ENCODE assay signal across 8 cellular contexts in the genomic region with DNA sequence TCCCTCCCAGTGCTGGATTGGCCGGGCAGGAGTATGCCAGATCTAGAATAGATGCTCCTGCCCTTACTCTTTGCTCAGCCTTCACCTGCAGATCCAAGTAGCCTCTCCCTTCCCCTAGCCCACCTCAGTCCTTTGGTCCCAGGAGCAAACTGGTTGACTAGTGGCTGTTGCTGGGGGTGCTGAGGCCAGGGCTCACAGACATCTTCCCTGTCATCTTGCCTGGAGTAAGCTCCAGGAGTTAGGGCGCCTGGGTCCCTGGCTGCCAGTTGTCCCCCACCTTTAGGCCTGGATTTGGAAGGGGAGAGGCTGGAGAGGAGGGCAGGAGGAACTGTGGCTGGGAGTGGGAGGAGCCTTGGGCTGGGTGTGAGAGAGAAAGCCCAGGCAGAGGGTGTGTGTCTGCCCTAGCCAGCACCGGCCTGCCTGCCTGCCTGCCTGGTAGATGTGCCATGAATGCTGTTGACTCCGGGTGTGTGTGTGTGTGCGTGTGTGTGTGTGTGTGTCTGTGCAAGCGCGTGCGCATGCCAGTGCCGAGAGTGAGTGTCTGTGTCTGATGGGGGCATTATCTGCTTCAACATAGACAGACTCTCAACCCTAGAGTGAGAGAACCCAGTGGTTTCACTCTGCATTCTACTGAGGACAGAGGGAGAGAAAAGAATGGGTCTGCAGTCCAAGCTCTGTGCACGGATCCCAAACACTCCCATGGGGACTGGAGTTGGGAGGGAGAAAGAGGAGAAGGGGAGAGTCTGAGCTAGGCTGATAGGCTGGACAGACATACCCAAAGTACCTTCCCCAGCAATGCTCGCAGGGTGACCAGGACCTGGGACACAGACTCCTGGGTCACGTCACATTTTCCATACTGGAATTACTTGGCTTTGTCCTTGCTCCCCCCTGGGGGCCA. TPM values are rescaled to one million over a fixed set of nuclear protein-coding genes. Genes with fewer than 3 reads are reported as not detected.
DNase-seq lines count a peak whose midpoint lies in the region; ATAC-seq and TF ChIP-seq lines count a peak whose summit lies in the region.

No MANE protein-coding gene starts in this region.

- peak overlapping the region; percentile 21; the same call in 1 of the 2 replicates for H2BK120ac ChIP-seq in IMR-90 (ENCODE audit: low read depth, low read length)

- peaks cover 73% of the 10 kb centered on the region for H3K4me1 Mint-ChIP-seq in activated CD4-positive, alpha-beta memory T cell treated with anti-CD3 and anti-CD28 coated beads, Interleukin-2, amount 10 ng/mL, durations not matched to agents 7 days and 5 days

- TF ChIP-seq CTCF in DND-41 (IDR thresholded peaks at IDR 0.05; ENCODE audit: borderline replicate concordance, extremely low read depth, low read length, poor library complexity, severe bottlenecking) (peak; percentile 6), IMR-90 (conservative IDR thresholded peaks at IDR 0.05; ENCODE audit: low read depth, low read length) (no peak), fibroblast of mammary gland (conservative IDR thresholded peaks at IDR 0.05; ENCODE audit: control insufficient read depth, insufficient read depth, low read depth, low read length) (no peak), omental fat pad (IDR thresholded peaks at IDR 0.05) (no peak)

- no peaks in the 10 kb centered on the region for H3K9me3 Mint-ChIP-seq in activated CD4-positive, alpha-beta memory T cell treated with anti-CD3 and anti-CD28 coated beads, Interleukin-2, amount 10 ng/mL, durations not matched to agents 7 days and 5 days

- H3K4me3 Mint-ChIP-seq in activated CD4-positive, alpha-beta memory T cell treated with anti-CD3 and anti-CD28 coated beads, Interleukin-2, amount 10 ng/mL, durations not matched to agents 7 days and 5 days = peak overlapping the region; percentile 83

- no peak overlapping the region for H2BK20ac ChIP-seq in IMR-90 (ENCODE audit: low read depth, low read length)

- no peak overlapping the region for H3K27ac ChIP-seq in DND-41 (ENCODE audit: low read length)
- peak overlapping the region; percentile 20 for H3K27ac ChIP-seq in IMR-90 (ENCODE audit: insufficient read depth, low read length)

- H2BK5ac ChIP-seq in IMR-90 (ENCODE audit: low read depth, low read length, poor library complexity, severe bottlenecking) = no peak overlapping the region

- peak; percentile 47 for ATAC-seq in DND-41 (ENCODE audit: insufficient read depth, low read depth)
- ATAC-seq in IMR-90 (ENCODE audit: low read depth) = peak; percentile 46
- ATAC-seq in omental fat pad (ENCODE audit: low FRiP score) = peak; percentile 65
- ATAC-seq in GM21528 (IDR thresholded peaks at IDR 0.05; ENCODE audit: low FRiP score, unreplicated experiment) = no peak

- dilution Hi-C loops in IMR-90 (cut with HindIII; ENCODE audit: low sequenced_read_pairs, unreplicated experiment) = no loop called here

- H3K9me3 ChIP-seq in DND-41 (ENCODE audit: insufficient read depth, low read length, severe bottlenecking) (no peaks in the 10 kb centered on the region), IMR-90 (ENCODE audit: control insufficient read depth, insufficient read depth, low read length) (no peaks in the 10 kb centered on the region)

- H2BK15ac ChIP-seq in IMR-90 (ENCODE audit: low read depth, low read length) = peak overlapping the region; percentile 9; the same call in 1 of the 3 replicates

- no CpG with 5 or more reads among the region's 12 CpGs for WGBS in IMR-90 (ENCODE audit: extremely low coverage in 2 of 2, insufficient read length in 1 of 2), 2 experiments

- peak overlapping the region; percentile 6 to 58; a peak in 3 of 4 replicates for H3K4me3 ChIP-seq in DND-41 (ENCODE audit: low read depth in 1 of 2, low read length in 2 of 2)
- peak overlapping the region; percentile 44 for H3K4me3 ChIP-seq in IMR-90 (ENCODE audit: insufficient read depth, low read depth, low read length)
- H3K4me3 ChIP-seq in fibroblast of mammary gland (ENCODE audit: control insufficient read depth, low read depth, low read length) = peak overlapping the region; percentile 42

- H4K5ac ChIP-seq in IMR-90 (ENCODE audit: low read depth, low read length) = peak overlapping the region; percentile 54

- peaks cover 5 to 18% of the 10 kb centered on the region in 2 experiments; a peak in 2 of 4 replicates for H3K79me1 ChIP-seq in IMR-90 (ENCODE audit: low read depth in 1 of 2, low read length in 2 of 2)

- no peak for TF ChIP-seq POLR2A in IMR-90 (IDR thresholded peaks at IDR 0.05; ENCODE audit: low read depth, low read length)

- peak overlapping the region; percentile 52 to 71; a peak in 2 of 4 replicates for H4K8ac ChIP-seq in IMR-90 (ENCODE audit: low read depth in 2 of 2, low read length in 2 of 2)

- intact Hi-C loops in IMR-90 (cut with micrococcal nuclease) = no loop called here

- H3K36me3 ChIP-seq in DND-41 (ENCODE audit: insufficient read depth, low read length) (no peaks in the 10 kb centered on the region), IMR-90 (ENCODE audit: control insufficient read depth, insufficient read depth, low read length) (no peaks in the 10 kb centered on the region; the same call in 1 of the 2 replicates)

- peak overlapping the region; percentile 25; the same call in 1 of the 2 replicates for H3K18ac ChIP-seq in IMR-90 (ENCODE audit: low read depth, low read length)

- H3K56ac ChIP-seq in IMR-90 (ENCODE audit: extremely low read depth, insufficient read depth, low read length) = no peak overlapping the region

- peak overlapping the region; percentile 45 for H2AK5ac ChIP-seq in IMR-90 (ENCODE audit: low read depth, low read length)

- no peaks in the 10 kb centered on the region for H3K79me2 ChIP-seq in DND-41 (ENCODE audit: insufficient read depth, low read length)

- no peaks in the 10 kb centered on the region for H3K36me3 Mint-ChIP-seq in activated CD4-positive, alpha-beta memory T cell treated with anti-CD3 and anti-CD28 coated beads, Interleukin-2, amount 10 ng/mL, durations not matched to agents 7 days and 5 days (ENCODE audit: low read depth)

- peak overlapping the region; percentile 76 for H3K4ac ChIP-seq in IMR-90 (ENCODE audit: low read depth, low read length)

- H3K9ac ChIP-seq in DND-41 (ENCODE audit: low read depth, low read length) (peak overlapping the region; percentile 40), IMR-90 (ENCODE audit: low read depth, low read length) (peak overlapping the region; percentile 17)

- H4K20me1 ChIP-seq in DND-41 (ENCODE audit: insufficient read depth, low read length) (no peaks in the 10 kb centered on the region), IMR-90 (ENCODE audit: insufficient read depth, low read length) (no peaks in the 10 kb centered on the region)

- POLR2A ChIA-PET in IMR-90 (lab: Charles Lee; ENCODE audit: unreplicated experiment) = no interaction called here
- POLR2A ChIA-PET in activated CD4-positive, alpha-beta memory T cell treated with anti-CD3 and anti-CD28 coated beads, Interleukin-2, amount 10 ng/mL, durations not matched to agents 7 days and 5 days (lab: Charles Lee) = interaction anchor here (1.1 to 9.0 kb wide), 6 partner anchors 10 to 35 kb away, joined by 3 to 108 read pairs (median 5); no protein-coding TSS in a partner anchor

- no peaks in the 10 kb centered on the region for H3K27me3 Mint-ChIP-seq in activated CD4-positive, alpha-beta memory T cell treated with anti-CD3 and anti-CD28 coated beads, Interleukin-2, amount 10 ng/mL, durations not matched to agents 7 days and 5 days

- peak overlapping the region; percentile 79 for H3K27ac Mint-ChIP-seq in activated CD4-positive, alpha-beta memory T cell treated with anti-CD3 and anti-CD28 coated beads, Interleukin-2, amount 10 ng/mL, durations not matched to agents 7 days and 5 days

- peak overlapping the region; percentile 30 for H4K91ac ChIP-seq in IMR-90 (ENCODE audit: insufficient read depth, low read depth, low read length)

- H2AK9ac ChIP-seq in IMR-90 (replicated peaks; ENCODE audit: low read depth, low read length, poor library complexity) = peak overlapping the region; percentile 62

- in situ Hi-C loops in IMR-90 (cut with MboI; ENCODE audit: low sequenced_read_pairs) = no loop called here

- no TSS peak for BruUV-seq in IMR-90 (replicated peaks; lab: Mats Ljungman, UMichigan)

- peaks cover 26% of the 10 kb centered on the region for H3K4me1 ChIP-seq in DND-41 (ENCODE audit: insufficient read depth, low read length)
- H3K4me1 ChIP-seq in IMR-90 (ENCODE audit: control insufficient read depth, insufficient read depth, low read length) = peaks cover 24% of the 10 kb centered on the region

- no peaks in the 10 kb centered on the region for H3K27me3 ChIP-seq in DND-41 (ENCODE audit: insufficient read depth, low read length, poor library complexity)
- H3K27me3 ChIP-seq in IMR-90 (ENCODE audit: control insufficient read depth, insufficient read depth, low read length) = peaks cover 21% of the 10 kb centered on the region

- peaks cover 17% of the 10 kb centered on the region for H3K9me1 ChIP-seq in IMR-90 (ENCODE audit: insufficient read depth, low read length)

- H3K14ac ChIP-seq in IMR-90 (replicated peaks; ENCODE audit: low read depth, low read length) = peak overlapping the region; percentile 32; the same call in 1 of the 2 replicates

- H2AFZ ChIP-seq in DND-41 (ENCODE audit: low read depth, low read length) = peak overlapping the region; percentile 62
- H2AFZ ChIP-seq in IMR-90 (replicated peaks; ENCODE audit: low read length, poor library complexity) = peak overlapping the region; percentile 94

- DNase-seq in DND-41 (peak; percentile 39), IMR-90 (no peak), fibroblast of mammary gland (ENCODE audit: low read depth) (peak; percentile 21), omental fat pad (ENCODE audit: low spot score) (no peak), NCI-H1105 treated with DMSO at 0.1 percent for 48 hours (lab: John Stamatoyannopoulos, UW) (no peak), NCI-H1930 (lab: John Stamatoyannopoulos, UW) (no peak)
- DNase-seq in activated CD4-positive, alpha-beta memory T cell treated with anti-CD3 and anti-CD28 coated beads, Interleukin-2, amount 10 ng/mL, durations not matched to agents 7 days and 5 days = peak; percentile 59

- H3K4me2 ChIP-seq in DND-41 (ENCODE audit: insufficient read depth, low read length) = peak overlapping the region; percentile 91
- peak overlapping the region; percentile 87 for H3K4me2 ChIP-seq in IMR-90 (ENCODE audit: low read depth, low read length)

- peak overlapping the region; percentile 25; the same call in 1 of the 2 replicates for H3K23ac ChIP-seq in IMR-90 (ENCODE audit: low read depth, low read length)

- CTCF ChIA-PET in IMR-90 (lab: Yijun Ruan, JAX) = no interaction called here
- CTCF ChIA-PET in activated CD4-positive, alpha-beta memory T cell treated with anti-CD3 and anti-CD28 coated beads, Interleukin-2, amount 10 ng/mL, durations not matched to agents 7 days and 5 days (lab: Charles Lee) = interaction anchor here (0.8 to 1.5 kb wide), 6 partner anchors 9 to 58 kb away, joined by 3 to 5 read pairs (median 4); partner anchors contain the start of gene ESPL1

- TF ChIP-seq RAD21 in IMR-90 (IDR thresholded peaks at IDR 0.05; ENCODE audit: low read length) = no peak

RNA-seq across cellular contexts. Expression of gene RARG, which starts 0.9 kb away (rescaled TPM):
- total RNA-seq in IMR-90 (2012; rRNA removed) = 7.5 and 7.9 TPM in 2 replicates
- polyA plus RNA-seq in IMR-90 (2012; rRNA removed) = 28.6 and 30.9 TPM in 2 replicates
- 19.9 and 30.7 TPM in 2 replicates for polyA plus RNA-seq in IMR-90 (2012; cell fraction: cytosol; rRNA removed)
- polyA plus RNA-seq in IMR-90 (2012; cell fraction: nucleus; rRNA removed; ENCODE audit: low replicate concordance) = 50.8 and 62.0 TPM in 2 replicates
- total RNA-seq in activated CD4-positive, alpha-beta memory T cell treated with anti-CD3 and anti-CD28 coated beads, Interleukin-2, amount 10 ng/mL, durations not matched to agents 7 days and 5 days = 10 to 100 TPM; 46.1 to 47.4 TPM
- 10 to 100 TPM in 3 of 4 donors, 1 to 10 TPM in 1; 4.3 to 23.5 (median 13.2) TPM for total RNA-seq in omental fat pad

RNA-seq across cellular contexts. Expression of gene ITGB7, which starts 25.8 kb away (rescaled TPM):
- total RNA-seq in IMR-90 (2012; rRNA removed) (under 0.01 and 0.18 TPM in 2 replicates), omental fat pad (1 to 10 TPM; 1.1 to 2.8 (median 1.9) TPM)
- polyA plus RNA-seq in IMR-90 (2012; rRNA removed) = 0.44 and 0.60 TPM in 2 replicates
- polyA plus RNA-seq in IMR-90 (2012; cell fraction: cytosol; rRNA removed) = 0.11 and 0.23 TPM in 2 replicates
- polyA plus RNA-seq in IMR-90 (2012; cell fraction: nucleus; rRNA removed; ENCODE audit: low replicate concordance) = 2.5 and 4.3 TPM in 2 replicates
- total RNA-seq in activated CD4-positive, alpha-beta memory T cell treated with anti-CD3 and anti-CD28 coated beads, Interleukin-2, amount 10 ng/mL, durations not matched to agents 7 days and 5 days = 100 to 1,000 TPM; 780 to 786 TPM

RNA-seq across cellular contexts. Expression of gene ESPL1, which starts 35.2 kb away (rescaled TPM):
- total RNA-seq in IMR-90 (2012; rRNA removed) (5.6 and 6.5 TPM in 2 replicates), omental fat pad (1 to 10 TPM in 1 of 4 donors, under 1 TPM in 3; 0.63 to 2.0 (median 0.90) TPM)
- polyA plus RNA-seq in IMR-90 (2012; rRNA removed) = 8.6 and 9.2 TPM in 2 replicates
- 3.7 and 4.6 TPM in 2 replicates for polyA plus RNA-seq in IMR-90 (2012; cell fraction: cytosol; rRNA removed)
- polyA plus RNA-seq in IMR-90 (2012; cell fraction: nucleus; rRNA removed; ENCODE audit: low replicate concordance) = 19.5 and 33.8 TPM in 2 replicates
- 10 to 100 TPM; 88.4 to 90.2 TPM for total RNA-seq in activated CD4-positive, alpha-beta memory T cell treated with anti-CD3 and anti-CD28 coated beads, Interleukin-2, amount 10 ng/mL, durations not matched to agents 7 days and 5 days

RNA-seq across cellular contexts. Expression of gene CSAD, which starts 52.2 kb away (rescaled TPM):
- 5.0 and 5.4 TPM in 2 replicates for total RNA-seq in IMR-90 (2012; rRNA removed)
- 39.8 and 45.6 TPM in 2 replicates for polyA plus RNA-seq in IMR-90 (2012; rRNA removed)
- 8.8 and 9.9 TPM in 2 replicates for polyA plus RNA-seq in IMR-90 (2012; cell fraction: cytosol; rRNA removed)
- polyA plus RNA-seq in IMR-90 (2012; cell fraction: nucleus; rRNA removed; ENCODE audit: low replicate concordance) = 572 and 670 TPM in 2 replicates
- total RNA-seq in activated CD4-positive, alpha-beta memory T cell treated with anti-CD3 and anti-CD28 coated beads, Interleukin-2, amount 10 ng/mL, durations not matched to agents 7 days and 5 days = 10 to 100 TPM; 28.6 to 31.0 TPM
- total RNA-seq in omental fat pad = 100 to 1,000 TPM in 1 of 4 donors, 10 to 100 TPM in 3; 71.1 to 118 (median 81.7) TPM

RNA-seq across cellular contexts. Expression of gene ZNF740, which starts 52.4 kb away (rescaled TPM):
- total RNA-seq in IMR-90 (2012; rRNA removed) (11.7 and 13.1 TPM in 2 replicates), omental fat pad (10 to 100 TPM; 11.2 to 21.8 (median 16.5) TPM)
- 7.0 and 14.0 TPM in 2 replicates for polyA plus RNA-seq in IMR-90 (2012; rRNA removed)
- 3.0 and 3.9 TPM in 2 replicates for polyA plus RNA-seq in IMR-90 (2012; cell fraction: cytosol; rRNA removed)
- 13.8 and 55.4 TPM in 2 replicates for polyA plus RNA-seq in IMR-90 (2012; cell fraction: nucleus; rRNA removed; ENCODE audit: low replicate concordance)
- total RNA-seq in activated CD4-positive, alpha-beta memory T cell treated with anti-CD3 and anti-CD28 coated beads, Interleukin-2, amount 10 ng/mL, durations not matched to agents 7 days and 5 days = 10 to 100 TPM; 33.7 to 45.5 TPM

Comparison
In these comparisons a context has a peak if more than half of its experiments do, and no peak if none do; other contexts are left out.
1. DNase-seq: peak in DND-41 (single experiment), activated CD4-positive, alpha-beta memory T cell treated with anti-CD3 and anti-CD28 coated beads, Interleukin-2, amount 10 ng/mL, durations not matched to agents 7 days and 5 days (single experiment) and fibroblast of mammary gland (single experiment); none in IMR-90 (single experiment), omental fat pad (single experiment), NCI-H1105 treated with DMSO at 0.1 percent for 48 hours (single experiment) and NCI-H1930 (0 of 2).
2. RNA of gene ITGB7, which starts 25.8 kb away (total RNA-seq): 780 to 786 TPM in activated CD4-positive, alpha-beta memory T cell treated with anti-CD3 and anti-CD28 coated beads, Interleukin-2, amount 10 ng/mL, durations not matched to agents 7 days and 5 days; 1.1 to 2.8 TPM in omental fat pad and under 0.01 to 0.18 TPM in IMR-90; every median in the first group is over 100 times any median in the second.
3. RNA of gene ESPL1, which starts 35.2 kb away (total RNA-seq): 88.4 to 90.2 TPM in activated CD4-positive, alpha-beta memory T cell treated with anti-CD3 and anti-CD28 coated beads, Interleukin-2, amount 10 ng/mL, durations not matched to agents 7 days and 5 days; 5.6 to 6.5 TPM in IMR-90 and 0.63 to 2.0 TPM in omental fat pad; every median in the first group is over 10 times any median in the second.
4. Peak in every context shown above with its lines, with median percentiles within 50 percentile points of each other: H3K4me3 ChIP-seq.